ENCODE assay signal across 26 cellular contexts in the genomic region with DNA sequence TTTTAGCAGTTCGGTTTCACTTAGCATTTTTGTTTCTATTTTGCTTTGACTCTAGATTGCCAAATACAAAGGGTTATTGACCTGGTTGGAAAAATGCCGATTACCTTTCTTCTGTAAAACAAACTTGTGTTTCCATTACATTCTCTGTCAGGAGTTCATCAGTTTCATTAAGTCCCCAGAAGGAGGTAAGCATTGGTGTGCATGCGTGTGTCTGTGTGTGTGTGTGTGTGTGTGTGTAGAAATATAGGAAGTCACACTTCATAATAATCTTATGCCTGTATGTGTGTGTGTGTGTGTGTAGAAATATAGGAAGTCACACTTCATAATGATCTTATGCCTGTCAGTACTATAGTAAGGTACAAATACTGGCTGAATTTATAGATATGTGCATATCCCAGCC. TPM values are rescaled to one million over a fixed set of nuclear protein-coding genes. Genes with fewer than 3 reads are reported as not detected.
"Had no signal": no experiment of that assay in that cellular context is flagged by ENCODE, and none has a peak within 500 bp of the region (broad histone marks: within the 10 kb centered on the region; RNA-seq: fewer than 3 reads in every experiment).

No MANE protein-coding gene starts in this region.

- H3K36me3 ChIP-seq: cardiac muscle cell, esophagus muscularis mucosa, heart right ventricle, thoracic aorta, upper lobe of left lung had no signal

- ATAC-seq: activated CD8-positive, alpha-beta T cell treated with anti-CD3 and anti-CD28 coated beads for 36 hours; activated T-helper 17 cell treated with anti-CD3 and anti-CD28 coated beads, Interleukin-2, amount 50 U/mL, for 72 hours; heart right ventricle; left ventricle myocardium superior; natural killer cell; sciatic nerve; stimulated activated memory B cell treated with anti-CD40 and anti-IgM and Interleukin-4, amounts not matched to agents 10 μg/mL and 1 μg/mL and 100 μg/mL, for 72 hours had no signal

- H3K4me3 ChIP-seq: cardiac muscle cell, esophagus muscularis mucosa, heart right ventricle, smooth muscle cell, thoracic aorta, upper lobe of left lung had no signal

- H3K9me3 ChIP-seq: thoracic aorta, upper lobe of left lung had no signal

- H3K4me1 ChIP-seq: esophagus muscularis mucosa, heart right ventricle, parathyroid adenoma had no signal

- FAIRE-seq: endothelial cell of umbilical vein had no signal

- H2AFZ ChIP-seq: parathyroid adenoma had no signal

- DNase-seq: activated CD4-positive, alpha-beta T cell treated with anti-CD3 and anti-CD28 coated beads, Interleukin-2, amount 10 ng/mL, durations not matched to agents 24 days and 14 days; activated CD4-positive, CD25-positive, alpha-beta regulatory T cell; activated CD8-positive, alpha-beta T cell treated with anti-CD3 and anti-CD28 coated beads for 36 hours; activated naive CD4-positive, alpha-beta T cell treated with Interleukin-2 at 50 U/mL for 16 hours; activated naive CD8-positive, alpha-beta T cell treated with anti-CD3 and anti-CD28 coated beads, Interleukin-2, amount 10 ng/mL, durations not matched to agents 7 days and 5 days; activated T-cell treated with anti-CD3 and anti-CD28 coated beads, Interleukin-2, amount 50 U/mL, for 1 hour; amygdala; dermis blood vessel endothelial cell; effector memory CD4-positive, alpha-beta T cell; heart right ventricle; left ventricle myocardium superior; mesenchymal stem cell; natural killer cell; stimulated activated CD4-positive, alpha-beta T cell treated with anti-CD3 and anti-CD28 coated beads, Interleukin-4, amount 100 ng/mL, for 1 hour had no signal

- H3K79me2 ChIP-seq: parathyroid adenoma had no signal

- H3K27me3 ChIP-seq: cardiac muscle cell, esophagus muscularis mucosa, upper lobe of left lung had no signal

- H3K4me2 ChIP-seq: smooth muscle cell had no signal

- H3K27ac ChIP-seq: cardiac muscle cell, esophagus muscularis mucosa, heart right ventricle, parathyroid adenoma, thoracic aorta, upper lobe of left lung had no signal

- H3K9ac ChIP-seq: parathyroid adenoma had no signal

RNA-seq across cellular contexts. Expression of gene RGSL1, which starts 10.0 kb away (rescaled TPM):
- total RNA-seq: activated CD4-positive, alpha-beta T cell treated with anti-CD3 and anti-CD28 coated beads, Interleukin-2, amount 10 ng/mL, durations not matched to agents 24 days and 14 days; activated CD8-positive, alpha-beta T cell treated with anti-CD3 and anti-CD28 coated beads for 36 hours; activated naive CD8-positive, alpha-beta T cell treated with anti-CD3 and anti-CD28 coated beads, Interleukin-2, amount 10 ng/mL, durations not matched to agents 7 days and 5 days; activated T-helper 17 cell treated with anti-CD3 and anti-CD28 coated beads, Interleukin-2, amount 50 U/mL, for 72 hours; cardiac muscle cell; dermis blood vessel endothelial cell; endothelial cell of umbilical vein; esophagus muscularis mucosa; heart right ventricle; kidney epithelial cell; left ventricle myocardium superior; mucosa of gallbladder; natural killer cell; sciatic nerve; smooth muscle cell; thoracic aorta; upper lobe of left lung had no signal
- polyA plus RNA-seq: cardiac muscle cell, endothelial cell of umbilical vein, heart right ventricle, smooth muscle cell had no signal

RNA-seq across cellular contexts. Expression of gene TEDDM1, which starts 59.5 kb away (rescaled TPM):
- total RNA-seq: activated CD4-positive, alpha-beta T cell treated with anti-CD3 and anti-CD28 coated beads, Interleukin-2, amount 10 ng/mL, durations not matched to agents 24 days and 14 days; activated CD8-positive, alpha-beta T cell treated with anti-CD3 and anti-CD28 coated beads for 36 hours; activated naive CD8-positive, alpha-beta T cell treated with anti-CD3 and anti-CD28 coated beads, Interleukin-2, amount 10 ng/mL, durations not matched to agents 7 days and 5 days; activated T-helper 17 cell treated with anti-CD3 and anti-CD28 coated beads, Interleukin-2, amount 50 U/mL, for 72 hours; cardiac muscle cell; dermis blood vessel endothelial cell; endothelial cell of umbilical vein; esophagus muscularis mucosa; heart right ventricle; kidney epithelial cell; left ventricle myocardium superior; mucosa of gallbladder; natural killer cell; sciatic nerve; smooth muscle cell; thoracic aorta; upper lobe of left lung had no signal
- polyA plus RNA-seq: cardiac muscle cell, endothelial cell of umbilical vein, heart right ventricle, smooth muscle cell had no signal
